ENCODE assay signal across 10 cellular contexts in genomic region chrX:137427061-137427778, GRCh38.
DNase-seq lines count a peak whose midpoint lies in the region; FAIRE-seq and TF ChIP-seq lines count a peak whose summit lies in the region.
"Had no signal": no experiment of that assay in that cellular context is flagged by ENCODE, and none has a peak within 500 bp of the region (broad histone marks: within the 10 kb centered on the region; RNA-seq: fewer than 3 reads in every experiment).

No MANE protein-coding gene starts in this region.

- H3K4me1 ChIP-seq in CD4-positive, alpha-beta memory T cell (ENCODE audit: insufficient read depth, low read length), result peaks cover 11% of the 10 kb centered on the region
- H3K4me1 ChIP-seq in H1 (replicated peaks in 1 of 4; ENCODE audit: control insufficient read depth in 3 of 4, insufficient read depth in 4 of 4, low read length in 3 of 4) (peaks cover 0 to 4% (median 2%) of the 10 kb centered on the region in 4 experiments; a peak in 3 of 7 replicates), neural progenitor cell (peaks cover 35% of the 10 kb centered on the region)

- H3K4me3 Mint-ChIP-seq in CD4-positive, alpha-beta memory T cell, result peak overlapping the region; percentile 67 to 82 (median 76)
- peak overlapping the region; percentile 86 for H3K4me3 Mint-ChIP-seq in neural progenitor cell

- intact Hi-C loops in CD4-positive, alpha-beta memory T cell (cut with micrococcal nuclease), result no loop called here

- no peak overlapping the region for H3K4ac ChIP-seq in H1 (replicated peaks; ENCODE audit: insufficient read length, low read depth, low read length)

- H4K20me1 ChIP-seq in H1 (replicated peaks in 1 of 2; ENCODE audit: control insufficient read depth in 1 of 2, insufficient read depth in 2 of 2, low read length in 2 of 2), result no peaks in the 10 kb centered on the region
- peaks cover 7% of the 10 kb centered on the region for H4K20me1 ChIP-seq in neural progenitor cell (ENCODE audit: low read depth)

- DNase-seq in CD4-positive, alpha-beta memory T cell, result no peak
- no peak for DNase-seq in MG63
- DNase-seq in H1 (ENCODE audit: low read depth in 1 of 2, low spot score in 2 of 2), result peak in 1 of 2 experiments; percentile 52
- DNase-seq in neural progenitor cell (ENCODE audit: low spot score), result peak; percentile 59
- DNase-seq in hepatic stellate cell (ENCODE audit: low spot score), result no peak
- DNase-seq in effector CD4-positive, alpha-beta T cell, result no peak
- DNase-seq in activated effector memory CD4-positive, alpha-beta T cell treated with anti-CD3 and anti-CD28 coated beads, Interleukin-2, amount 50 U/mL, for 16 hours, result no peak
- no peak for DNase-seq in NCI-H1105 treated with DMSO at 0.1 percent for 48 hours (lab: John Stamatoyannopoulos, UW)
- DNase-seq: erythroblast, T1000 had no signal

- H3K4me2 ChIP-seq in H1 (ENCODE audit: insufficient read depth in 1 of 2, low read depth in 2 of 2, low read length in 2 of 2) (peak overlapping the region; percentile 85 to 93), neural progenitor cell (peak overlapping the region; percentile 80)

- H2BK120ac ChIP-seq in H1 (replicated peaks; ENCODE audit: low read depth, low read length), result no peak overlapping the region

- no peak for TF ChIP-seq RAD21 in H1 (IDR thresholded peaks at IDR 0.05 in 1 of 2, conservative IDR thresholded peaks at IDR 0.05 in 1 of 2; ENCODE audit: low read depth in 2 of 2, low read length in 2 of 2)

- no peak overlapping the region for H4K91ac ChIP-seq in H1 (replicated peaks; ENCODE audit: insufficient read length, low read length)

- no peak for TF ChIP-seq POLR2A in H1 (IDR thresholded peaks at IDR 0.05; ENCODE audit: control extremely low read depth in 1 of 2, low read depth in 2 of 2, low read length in 2 of 2)

- TF ChIP-seq CTCF in H1 (IDR thresholded peaks at IDR 0.05; ENCODE audit: control extremely low read depth in 1 of 3, insufficient read depth in 1 of 3, low read depth in 1 of 3, low read length in 3 of 3) (no peak), neural progenitor cell (IDR thresholded peaks at IDR 0.05) (no peak)

- 2% methylated on average over 10 of the region's 50 CpGs; no CpG with 5 or more reads in 1 of the 2 experiments for WGBS in H1 (ENCODE audit: extremely low coverage in 1 of 2, insufficient coverage in 1 of 2, insufficient read length in 1 of 2, insufficient replicate concordance in 2 of 2, low coverage in 1 of 2, low lambda C conversion rate in 2 of 2, missing lambda C conversion rate in 1 of 2), 2 experiments

- H3K4me3 ChIP-seq in CD4-positive, alpha-beta memory T cell (ENCODE audit: low read length in 2 of 2), result no peak overlapping the region
- H3K4me3 ChIP-seq in MG63 (peak overlapping the region; percentile 26; the same call in 1 of the 2 replicates), H1 (ENCODE audit: extremely low read depth in 1 of 4, insufficient read depth in 2 of 4, low read depth in 3 of 4, low read length in 4 of 4) (peak overlapping the region; percentile 45 to 66 (median 48); a peak in 5 of 8 replicates), neural progenitor cell (peak overlapping the region; percentile 46)

- H3K27ac ChIP-seq in CD4-positive, alpha-beta memory T cell (ENCODE audit: low read depth, low read length), result no peak overlapping the region
- no peak overlapping the region for H3K27ac ChIP-seq in H1 (ENCODE audit: low read depth, low read length)
- H3K27ac ChIP-seq in neural progenitor cell, result no peak overlapping the region

- no peaks in the 10 kb centered on the region for H3K36me3 Mint-ChIP-seq in CD4-positive, alpha-beta memory T cell
- H3K36me3 Mint-ChIP-seq in neural progenitor cell, result peaks cover 3% of the 10 kb centered on the region

- no peaks in the 10 kb centered on the region for H3K79me2 ChIP-seq in H1 (ENCODE audit: control insufficient read depth in 1 of 2, insufficient read depth in 2 of 2, low read length in 2 of 2)
- H3K79me2 ChIP-seq in neural progenitor cell (ENCODE audit: low read depth), result no peaks in the 10 kb centered on the region

- TF ChIP-seq EP300 in H1 (IDR thresholded peaks at IDR 0.05; ENCODE audit: borderline replicate concordance in 1 of 2, low read depth in 2 of 2, low read length in 2 of 2), result no peak

- no peak overlapping the region for H3K9ac ChIP-seq in H1 (replicated peaks in 1 of 4; ENCODE audit: extremely low read depth in 1 of 4, low read depth in 3 of 4, low read length in 3 of 4)
- H3K9ac ChIP-seq in neural progenitor cell, result no peak overlapping the region

- H3K36me3 ChIP-seq in CD4-positive, alpha-beta memory T cell (ENCODE audit: insufficient read depth, low read length), result no peaks in the 10 kb centered on the region
- H3K36me3 ChIP-seq in MG63 (no peaks in the 10 kb centered on the region), H1 (ENCODE audit: control insufficient read depth in 2 of 4, insufficient read depth in 4 of 4, low read length in 3 of 4) (no peaks in the 10 kb centered on the region), neural progenitor cell (no peaks in the 10 kb centered on the region)

- H2BK5ac ChIP-seq in H1 (ENCODE audit: low read depth, low read length), result no peak overlapping the region

- no peak overlapping the region for H2BK15ac ChIP-seq in H1 (ENCODE audit: low read length)

- no peaks in the 10 kb centered on the region for H3K79me1 ChIP-seq in H1 (ENCODE audit: low read depth, low read length)

- H3K4me1 Mint-ChIP-seq in CD4-positive, alpha-beta memory T cell, result peaks cover 2 to 11% (median 7%) of the 10 kb centered on the region in 4 donors
- H3K4me1 Mint-ChIP-seq in neural progenitor cell, result peaks cover 82% of the 10 kb centered on the region

- H3F3A ChIP-seq in neural progenitor cell (ENCODE audit: low read depth), result peaks cover 22% of the 10 kb centered on the region

- H3K27ac Mint-ChIP-seq in CD4-positive, alpha-beta memory T cell, result no peak overlapping the region
- H3K27ac Mint-ChIP-seq in neural progenitor cell, result peak overlapping the region; percentile 80

- H3K18ac ChIP-seq in H1 (ENCODE audit: extremely low read depth, low read length), result peak overlapping the region; percentile 62

- POLR2A ChIA-PET in CD4-positive, alpha-beta memory T cell (lab: Charles Lee; ENCODE audit: partially characterized antibody), result no interaction called here
- POLR2A ChIA-PET in H1 (lab: Charles Lee; ENCODE audit: partially characterized antibody), result no interaction called here

- CTCF ChIA-PET in CD4-positive, alpha-beta memory T cell (lab: Charles Lee; ENCODE audit: partially characterized antibody), result no interaction called here
- CTCF ChIA-PET in H1 (lab: Charles Lee; ENCODE audit: partially characterized antibody), result no interaction called here

- H4K5ac ChIP-seq in H1 (ENCODE audit: insufficient read length, low read depth, low read length), result no peak overlapping the region

- H3K56ac ChIP-seq in H1 (replicated peaks; ENCODE audit: insufficient read length, low read depth, low read length), result no peak overlapping the region

- peaks cover 10% of the 10 kb centered on the region; the same call in 1 of the 2 replicates for H3K23me2 ChIP-seq in H1 (ENCODE audit: low read depth, low read length)

- no peak overlapping the region for H2BK12ac ChIP-seq in H1 (ENCODE audit: low read depth, low read length)

- H2AFZ ChIP-seq in H1 (ENCODE audit: low read length) (no peak overlapping the region), neural progenitor cell (replicated peaks) (no peak overlapping the region)

- no peak overlapping the region; the same call in 1 of the 2 replicates for H4K8ac ChIP-seq in H1 (ENCODE audit: extremely low read depth, insufficient read depth, low read length)

- H3K9me3 ChIP-seq in CD4-positive, alpha-beta memory T cell (ENCODE audit: control insufficient read depth in 1 of 2, low read length in 2 of 2), result no peaks in the 10 kb centered on the region
- H3K9me3 ChIP-seq in MG63 (no peaks in the 10 kb centered on the region), H1 (ENCODE audit: insufficient read depth in 2 of 2, low read depth in 1 of 2, low read length in 1 of 2) (no peaks in the 10 kb centered on the region), neural progenitor cell (ENCODE audit: low read depth) (no peaks in the 10 kb centered on the region)

- no peak overlapping the region for H3K23ac ChIP-seq in H1 (ENCODE audit: insufficient read length)

- H3K9me3 Mint-ChIP-seq in CD4-positive, alpha-beta memory T cell, result peaks cover 0 to 9% (median 5%) of the 10 kb centered on the region in 8 donors
- no peaks in the 10 kb centered on the region for H3K9me3 Mint-ChIP-seq in neural progenitor cell

- peak; percentile 7 for FAIRE-seq in H1 (lab: Jason Lieb, UNC)

- no peak overlapping the region for H2AK5ac ChIP-seq in H1 (ENCODE audit: low read depth, low read length)

- no peak overlapping the region for H2BK20ac ChIP-seq in H1 (ENCODE audit: low read length)

- H3K27me3 Mint-ChIP-seq in CD4-positive, alpha-beta memory T cell, result peaks cover 25 to 28% of the 10 kb centered on the region in 2 donors
- peaks cover 6% of the 10 kb centered on the region for H3K27me3 Mint-ChIP-seq in neural progenitor cell (ENCODE audit: insufficient read depth, low read depth)

- no peak overlapping the region for H3K14ac ChIP-seq in H1 (ENCODE audit: insufficient read length)

- H3K27me3 ChIP-seq in CD4-positive, alpha-beta memory T cell (ENCODE audit: insufficient read depth, low read length), result peaks cover 4% of the 10 kb centered on the region
- H3K27me3 ChIP-seq in MG63, result no peaks in the 10 kb centered on the region; the same call in 1 of the 2 replicates
- peaks cover 6 to 34% (median 23%) of the 10 kb centered on the region in 4 experiments for H3K27me3 ChIP-seq in H1 (replicated peaks in 1 of 4; ENCODE audit: control insufficient read depth in 3 of 4, extremely low read depth in 1 of 4, insufficient read depth in 3 of 4, low read length in 3 of 4)
- H3K27me3 ChIP-seq in neural progenitor cell, result peaks cover 61% of the 10 kb centered on the region

TF ChIP-seq in H1, 55 proteins besides CTCF, POLR2A, EP300 and RAD21 (continues in another document):
- no peak for TF ChIP-seq RXRA (IDR thresholded peaks at IDR 0.05; ENCODE audit: insufficient read depth, low read depth, low read length)
- TF ChIP-seq GABPA (IDR thresholded peaks at IDR 0.05; ENCODE audit: borderline replicate concordance, insufficient read depth, low read length), result no peak
- TF ChIP-seq SUZ12 (IDR thresholded peaks at IDR 0.05; ENCODE audit: low read length), result peak; percentile 57
- no peak for TF ChIP-seq ZNF274 (IDR thresholded peaks at IDR 0.05; ENCODE audit: borderline replicate concordance, extremely low read depth, low read length)
- no peak for TF ChIP-seq FOSL1 (IDR thresholded peaks at IDR 0.05; ENCODE audit: insufficient read depth, low read depth, low read length)
- no peak for TF ChIP-seq GTF2F1 (IDR thresholded peaks at IDR 0.05; ENCODE audit: borderline replicate concordance, low read depth, low read length)
- TF ChIP-seq YY1 (IDR thresholded peaks at IDR 0.05; ENCODE audit: low read depth, low read length), result no peak
- no peak for TF ChIP-seq NRF1 (IDR thresholded peaks at IDR 0.05; ENCODE audit: low read depth, low read length)
- TF ChIP-seq POU5F1 (IDR thresholded peaks at IDR 0.05; ENCODE audit: low read depth, low read length), result no peak
- TF ChIP-seq TCF12 (IDR thresholded peaks at IDR 0.05; ENCODE audit: low read depth, low read length), result no peak

Comparison
In these comparisons a context has a peak if more than half of its experiments do, and no peak if none do; other contexts are left out.
1. H3K4me3 ChIP-seq: peak in MG63 (single experiment), H1 (4 of 4) and neural progenitor cell (single experiment); none in CD4-positive, alpha-beta memory T cell (0 of 2).